Comparison of ENCODE assay signal across 30 cellular contexts in the genomic region with DNA sequence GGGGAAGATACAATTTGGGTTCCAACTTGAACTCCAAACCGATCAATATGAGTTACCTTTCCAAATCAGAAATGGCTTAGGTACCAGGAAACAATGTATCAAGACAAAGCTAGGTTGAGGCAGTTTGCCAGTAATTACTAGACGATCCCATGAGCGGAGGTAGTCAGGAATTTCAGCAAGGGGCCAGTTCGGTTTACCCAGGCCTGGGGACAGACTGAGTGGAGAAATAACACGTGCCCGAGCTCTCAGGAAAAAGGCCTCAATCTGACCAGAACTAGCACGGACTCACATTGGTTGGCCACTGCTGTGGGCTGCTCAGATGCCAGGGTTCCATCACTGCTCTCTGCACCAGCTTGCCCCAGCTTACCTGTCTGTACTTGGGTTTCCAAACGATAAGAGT. TPM values are rescaled to one million over a fixed set of nuclear protein-coding genes. Genes with fewer than 3 reads are reported as not detected.
DNase-seq lines count a peak whose midpoint lies in the region; ATAC-seq, FAIRE-seq and TF ChIP-seq lines count a peak whose summit lies in the region.
"Had no signal": no experiment of that assay in that cellular context is flagged by ENCODE, and none has a peak within 500 bp of the region (broad histone marks: within the 10 kb centered on the region; RNA-seq: fewer than 3 reads in every experiment).

No MANE protein-coding gene starts in this region.

- TF ChIP-seq EP300 in sigmoid colon (IDR thresholded peaks at IDR 0.05) (no peak), stomach (IDR thresholded peaks at IDR 0.05) (no peak)

- intact Hi-C loops in body of pancreas (cut with DNase I), result no loop called here
- intact Hi-C loops in kidney (cut with DNase I), result no loop called here
- intact Hi-C loops in sigmoid colon (cut with DNase I), result no loop called here
- intact Hi-C loops in stomach (cut with DNase I; ENCODE audit: low total_unique reads), result no loop called here
- intact Hi-C loops in posterior vena cava (cut with DNase I), result no loop called here

- WGBS in body of pancreas, 2 donors, result 23 to 43% methylated on average over 4 to 8 of the region's 8 CpGs
- 80 to 89% methylated on average over 8 of the region's 8 CpGs for WGBS in sigmoid colon, 2 donors
- 51 to 61% (median 57%) methylated on average over 8 of the region's 8 CpGs for WGBS in stomach, 5 donors

- TF ChIP-seq CTCF in RWPE1 (conservative IDR thresholded peaks at IDR 0.05; ENCODE audit: low read depth), result no peak
- no peak for TF ChIP-seq CTCF in body of pancreas (IDR thresholded peaks at IDR 0.05)
- no peak for TF ChIP-seq CTCF in kidney (IDR thresholded peaks at IDR 0.05; ENCODE audit: borderline replicate concordance, extremely low read depth, insufficient read depth)
- TF ChIP-seq CTCF in sigmoid colon (IDR thresholded peaks at IDR 0.05), result no peak
- TF ChIP-seq CTCF in stomach (IDR thresholded peaks at IDR 0.05), result no peak

- ATAC-seq in body of pancreas, result peak; percentile 47
- ATAC-seq: left colon; stimulated activated naive CD8-positive, alpha-beta T cell treated with anti-CD3 and anti-CD28 coated beads, Interleukin-15, amount 100 ng/mL, for 72 hours had no signal

- CTCF ChIA-PET in RWPE1 (lab: Yijun Ruan, JAX), result no interaction called here

- peak overlapping the region; percentile 63 for H3K27ac ChIP-seq in RWPE1
- H3K27ac ChIP-seq in body of pancreas, result peak overlapping the region; percentile 18 to 79 (median 64)
- peak overlapping the region; percentile 28 to 48 for H3K27ac ChIP-seq in kidney (ENCODE audit: low read depth in 2 of 2, low read length in 2 of 2)
- H3K27ac ChIP-seq in sigmoid colon, result no peak overlapping the region
- no peak overlapping the region for H3K27ac ChIP-seq in stomach
- H3K27ac ChIP-seq: BLaER1 treated with 17β-estradiol and CSF1 and Interleukin-3, amounts not matched to agents 10 nM and 100 nM; brain microvascular endothelial cell; foreskin keratinocyte; heart right ventricle; tibial artery had no signal

- H3K36me3 ChIP-seq in body of pancreas (replicated peaks in 1 of 2; ENCODE audit: insufficient read depth in 1 of 2, low read depth in 2 of 2) (no peaks in the 10 kb centered on the region), kidney (ENCODE audit: control insufficient read depth in 1 of 2, insufficient read depth in 2 of 2, low read length in 2 of 2) (no peaks in the 10 kb centered on the region), sigmoid colon (no peaks in the 10 kb centered on the region), stomach (no peaks in the 10 kb centered on the region)
- H3K36me3 ChIP-seq: brain microvascular endothelial cell, HAP-1, tibial artery had no signal

- POLR2A ChIA-PET in RWPE1 (lab: Yijun Ruan, JAX; ENCODE audit: low non-redundant PET), result no interaction called here

- DNase-seq in RWPE1 (ENCODE audit: low spot score), result no peak
- DNase-seq in body of pancreas, result peak; percentile 33 to 63 (median 56)
- no peak for DNase-seq in kidney
- DNase-seq in sigmoid colon, result peak; percentile 43
- DNase-seq in stomach, result no peak
- DNase-seq in activated CD8-positive, alpha-beta memory T cell treated with anti-CD3 and anti-CD28 coated beads for 24 hours, result no peak
- no peak for DNase-seq in posterior vena cava (ENCODE audit: low spot score)
- DNase-seq: activated CD4-positive, alpha-beta T cell treated with anti-CD3 and anti-CD28 coated beads for 48 hours; activated T-cell treated with anti-CD3 and anti-CD28 coated beads, Interleukin-2, amount 50 U/mL, for 1 hour; brain microvascular endothelial cell; COR-L47; DMS53; effector CD4-positive, alpha-beta T cell; heart right ventricle; left colon; mesenchymal stem cell; NCI-H1105 treated with DMSO at 0.1 percent for 48 hours; NCI-H2029; NCI-H2227 treated with DMSO at 0.1 percent for 48 hours; NCI-H748 treated with DMSO at 0.1 percent for 48 hours; stimulated activated CD4-positive, alpha-beta T cell treated with anti-CD3 and anti-CD28 coated beads, Interleukin-1b, Interleukin-23, amount 100 ng/mL, for 48 hours; stimulated activated CD8-positive, alpha-beta memory T cell treated with anti-CD3 and anti-CD28 coated beads, Interleukin-4, amount 100 ng/mL, for 48 hours; stimulated activated naive CD8-positive, alpha-beta T cell treated with anti-CD3 and anti-CD28 coated beads, Interleukin-15, amount 100 ng/mL, for 72 hours; tibial artery had no signal

- H3K4me3 ChIP-seq in body of pancreas (no peak overlapping the region), kidney (ENCODE audit: low read length in 2 of 2) (no peak overlapping the region), sigmoid colon (no peak overlapping the region), stomach (no peak overlapping the region)
- H3K4me3 ChIP-seq: BLaER1 treated with 17β-estradiol and CSF1 and Interleukin-3, amounts not matched to agents 10 nM and 100 nM; HAP-1; heart right ventricle; smooth muscle cell; tibial artery had no signal

- no peak overlapping the region for H3K9ac ChIP-seq in kidney (ENCODE audit: low read length in 2 of 2)
- H3K9ac ChIP-seq: BLaER1 treated with 17β-estradiol and CSF1 and Interleukin-3, amounts not matched to agents 10 nM and 100 nM had no signal

- TF ChIP-seq POLR2A in body of pancreas (IDR thresholded peaks at IDR 0.05) (no peak), sigmoid colon (IDR thresholded peaks at IDR 0.05) (no peak), stomach (IDR thresholded peaks at IDR 0.05) (no peak)

- H3K9me3 ChIP-seq in body of pancreas (no peaks in the 10 kb centered on the region), kidney (ENCODE audit: control insufficient read depth in 1 of 2, low read length in 2 of 2) (no peaks in the 10 kb centered on the region), sigmoid colon (no peaks in the 10 kb centered on the region), stomach (no peaks in the 10 kb centered on the region)
- H3K9me3 ChIP-seq: BLaER1 treated with 17β-estradiol and CSF1 and Interleukin-3, amounts not matched to agents 10 nM and 100 nM; HAP-1; heart right ventricle; tibial artery had no signal

- H3K4me1 ChIP-seq in body of pancreas, result peaks cover 78% of the 10 kb centered on the region
- peaks cover 19 to 22% of the 10 kb centered on the region in 2 donors for H3K4me1 ChIP-seq in kidney (ENCODE audit: control insufficient read depth in 1 of 2, insufficient read depth in 1 of 2, low read depth in 1 of 2, low read length in 2 of 2)
- peaks cover 0 to 34% (median 25%) of the 10 kb centered on the region in 4 donors for H3K4me1 ChIP-seq in sigmoid colon
- H3K4me1 ChIP-seq in stomach, result peaks cover 0 to 56% (median 38%) of the 10 kb centered on the region in 4 donors

- no peaks in the 10 kb centered on the region for H3K27me3 ChIP-seq in body of pancreas
- no peaks in the 10 kb centered on the region for H3K27me3 ChIP-seq in sigmoid colon
- H3K27me3 ChIP-seq in stomach, result no peaks in the 10 kb centered on the region
- H3K27me3 ChIP-seq: BLaER1 treated with 17β-estradiol and CSF1 and Interleukin-3, amounts not matched to agents 10 nM and 100 nM; brain microvascular endothelial cell; foreskin keratinocyte; heart right ventricle; tibial artery had no signal

- FAIRE-seq in kidney (lab: Jason Lieb, UNC), result no peak
- FAIRE-seq: colon, G401.6 had no signal

RNA-seq across cellular contexts. Expression of a gene that starts 15.3 kb away (rescaled TPM):
- total RNA-seq in body of pancreas (10 to 100 TPM; 60.2 to 64.6 TPM), kidney (158 TPM), sigmoid colon (10 to 100 TPM; 33.9 to 71.2 (median 36.4) TPM), stomach (100 to 1,000 TPM in 1 of 5 donors, 10 to 100 TPM in 4; 15.8 to 156 (median 42.6) TPM), posterior vena cava (10 to 100 TPM; 59.8 to 77.9 TPM)
- polyA plus RNA-seq in kidney (ENCODE audit: insufficient read depth, low read depth, low replicate concordance) (114 TPM), sigmoid colon (100 to 1,000 TPM in 1 of 3 donors, 10 to 100 TPM in 2; 21.0 to 105 (median 28.9) TPM), stomach (10 to 100 TPM; 10.5 to 59.3 (median 18.9) TPM)

Comparison
In these comparisons a context has a peak if more than half of its experiments do, and no peak if none do; other contexts are left out.
1. DNase-seq: peak in body of pancreas (4 of 4) and sigmoid colon (single experiment); none in RWPE1 (single experiment), kidney (single experiment), stomach (single experiment), activated CD8-positive, alpha-beta memory T cell treated with anti-CD3 and anti-CD28 coated beads for 24 hours (single experiment) and posterior vena cava (single experiment).
2. H3K27ac ChIP-seq: peak in RWPE1 (single experiment), body of pancreas (4 of 4) and kidney (2 of 2); none in sigmoid colon (0 of 4) and stomach (0 of 5).